In the genomic region with DNA sequence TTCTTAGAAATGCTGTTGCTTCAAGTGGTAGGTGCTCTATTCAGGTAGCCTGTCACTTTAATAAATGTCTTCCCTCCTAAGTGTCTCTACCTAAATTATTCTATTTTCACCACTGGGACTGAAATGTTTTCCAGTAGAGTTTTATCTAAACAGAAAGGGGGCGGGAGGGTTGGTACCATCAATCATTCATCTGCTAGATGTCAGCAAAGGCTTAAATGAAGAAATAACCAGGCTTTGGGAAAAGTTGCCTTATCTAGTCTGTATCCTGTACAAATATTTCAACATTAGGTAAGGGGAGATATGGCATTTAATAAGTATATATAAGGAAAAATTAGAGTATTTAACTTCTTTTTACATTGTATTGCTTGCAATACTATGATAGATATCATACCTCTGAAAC, we compare ENCODE assay signal across 28 cellular contexts.
"Had no signal": no experiment of that assay in that cellular context is flagged by ENCODE, and none has a peak within 500 bp of the region (broad histone marks: within the 10 kb centered on the region; RNA-seq: fewer than 3 reads in every experiment).

No MANE protein-coding gene starts in this region.

- DNase-seq: activated B cell treated with CpG ODN at 0.5 μM for 24 hours; activated CD4-positive, alpha-beta memory T cell treated with anti-CD3 and anti-CD28 coated beads, Interleukin-2, amount 10 ng/mL, durations not matched to agents 7 days and 5 days; activated CD4-positive, alpha-beta T cell treated with anti-CD3 and anti-CD28 coated beads for 4 hours; activated CD4-positive, alpha-beta T cell treated with anti-CD3 and anti-CD28 coated beads, Interleukin-2, amount 10 ng/mL, durations not matched to agents 24 days and 14 days; activated CD4-positive, alpha-beta T cell treated with anti-CD3 and anti-CD28 coated beads, Interleukin-2, amount 50 U/mL, for 48 hours; activated CD4-positive, CD25-positive, alpha-beta regulatory T cell treated with anti-CD3 and anti-CD28 coated beads, Interleukin-2, amount 50 U/mL, for 72 hours; activated CD8-positive, alpha-beta memory T cell treated with anti-CD3 and anti-CD28 coated beads for 24 hours; activated CD8-positive, alpha-beta memory T cell treated with anti-CD3 and anti-CD28 coated beads, Interleukin-2, amount 10 ng/mL, durations not matched to agents 7 days and 5 days; activated CD8-positive, alpha-beta memory T cell treated with anti-CD3 and anti-CD28 coated beads, Interleukin-2, amount 50 U/mL, for 48 hours; activated CD8-positive, alpha-beta T cell treated with anti-CD3 and anti-CD28 coated beads, Interleukin-2, amount 10 ng/mL, durations not matched to agents 7 days and 5 days; activated effector memory CD4-positive, alpha-beta T cell treated with Interleukin-2 at 50 U/mL for 16 hours; activated gamma-delta T cell; activated naive CD4-positive, alpha-beta T cell treated with anti-CD3 and anti-CD28 coated beads, Interleukin-2, amount 10 ng/mL, durations not matched to agents 7 days and 5 days; activated naive CD4-positive, alpha-beta T cell treated with Interleukin-2 at 50 U/mL for 16 hours; activated naive CD8-positive, alpha-beta T cell treated with anti-CD3 and anti-CD28 coated beads, Interleukin-2, amount 10 ng/mL, durations not matched to agents 7 days and 5 days; activated naive CD8-positive, alpha-beta T cell treated with anti-CD3 and anti-CD28 coated beads, Interleukin-2, amount 50 U/mL, for 24 hours; activated T-cell treated with anti-CD3 and anti-CD28 coated beads, Interleukin-2, amount 50 U/mL, for 24 hours; activated T-cell treated with anti-CD3 and anti-CD28 coated beads, Interleukin-2, amount 50 U/mL, for 48 hours; amniotic stem cell; aorta; body of pancreas; brain microvascular endothelial cell; cerebellar nuclear complex; T-helper 1 cell; T-helper 2 cell; T-helper 9 cell had no signal

- H3K27ac ChIP-seq: body of pancreas, brain microvascular endothelial cell, breast epithelium, VCaP had no signal

- H3K27me3 ChIP-seq: body of pancreas, brain microvascular endothelial cell, breast epithelium had no signal

- H3K4me3 ChIP-seq: body of pancreas, breast epithelium had no signal

- H3K9me3 ChIP-seq: body of pancreas, breast epithelium had no signal

- H3K36me3 ChIP-seq: brain microvascular endothelial cell, breast epithelium had no signal

- ATAC-seq: activated CD8-positive, alpha-beta memory T cell treated with anti-CD3 and anti-CD28 coated beads, Interleukin-2, amount 10 ng/mL, durations not matched to agents 7 days and 5 days; activated CD8-positive, alpha-beta T cell treated with anti-CD3 and anti-CD28 coated beads, Interleukin-2, amount 10 ng/mL, durations not matched to agents 7 days and 5 days; activated naive CD8-positive, alpha-beta T cell treated with anti-CD3 and anti-CD28 coated beads, Interleukin-2, amount 50 U/mL, for 24 hours; body of pancreas had no signal

- H3K4me1 ChIP-seq: body of pancreas, breast epithelium had no signal
